In the genomic region with DNA sequence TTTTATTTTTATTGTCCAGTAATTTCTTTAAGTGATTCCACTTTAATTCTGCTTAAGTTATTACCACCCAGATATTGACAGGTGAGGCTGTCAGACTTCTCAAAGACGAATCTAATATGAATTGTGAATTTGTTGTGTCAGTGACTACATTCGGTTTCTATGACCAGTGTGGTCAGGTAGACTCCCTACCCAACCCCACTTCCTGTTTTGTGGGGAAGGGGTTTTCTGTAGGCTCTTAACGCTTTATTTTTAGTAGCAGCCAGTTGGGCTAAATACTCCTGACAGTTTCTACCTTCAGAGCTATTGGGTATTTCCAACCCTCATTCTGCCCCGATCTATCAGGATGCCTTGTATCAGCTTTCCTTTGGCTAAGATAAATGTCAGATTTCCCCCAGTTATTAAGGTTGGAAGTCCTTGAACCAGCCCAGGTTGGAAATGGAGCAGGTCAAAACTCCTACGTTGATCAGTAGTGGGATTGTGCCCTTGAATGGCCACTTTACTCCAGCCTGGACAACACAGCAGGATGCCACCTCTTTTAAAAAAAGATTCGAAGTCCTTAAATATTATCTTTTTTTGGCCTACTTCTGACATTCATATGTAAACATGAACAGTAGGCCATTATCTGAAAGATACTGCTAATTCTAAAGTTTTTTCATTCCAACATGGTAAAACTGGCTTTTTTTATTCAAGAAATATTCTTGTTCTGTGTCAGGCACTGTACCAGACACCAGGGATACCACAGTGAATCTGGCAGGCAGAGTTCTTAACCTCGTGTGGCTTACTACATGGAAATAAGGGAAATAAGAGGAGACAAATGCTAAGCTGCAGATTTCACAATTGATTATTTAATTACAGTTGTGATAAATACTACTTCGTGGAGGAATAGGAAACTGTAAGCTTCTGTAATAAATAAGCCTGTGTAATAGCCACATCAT, we compare ENCODE assay signal across 1 cellular context.
TF ChIP-seq lines count a peak whose summit lies in the region.

No MANE protein-coding gene starts in this region.

TF ChIP-seq in HepG2, 621 proteins besides CTCF, POLR2A, EP300 and RAD21 (continued from another document):
- TF ChIP-seq, protein P1, sequence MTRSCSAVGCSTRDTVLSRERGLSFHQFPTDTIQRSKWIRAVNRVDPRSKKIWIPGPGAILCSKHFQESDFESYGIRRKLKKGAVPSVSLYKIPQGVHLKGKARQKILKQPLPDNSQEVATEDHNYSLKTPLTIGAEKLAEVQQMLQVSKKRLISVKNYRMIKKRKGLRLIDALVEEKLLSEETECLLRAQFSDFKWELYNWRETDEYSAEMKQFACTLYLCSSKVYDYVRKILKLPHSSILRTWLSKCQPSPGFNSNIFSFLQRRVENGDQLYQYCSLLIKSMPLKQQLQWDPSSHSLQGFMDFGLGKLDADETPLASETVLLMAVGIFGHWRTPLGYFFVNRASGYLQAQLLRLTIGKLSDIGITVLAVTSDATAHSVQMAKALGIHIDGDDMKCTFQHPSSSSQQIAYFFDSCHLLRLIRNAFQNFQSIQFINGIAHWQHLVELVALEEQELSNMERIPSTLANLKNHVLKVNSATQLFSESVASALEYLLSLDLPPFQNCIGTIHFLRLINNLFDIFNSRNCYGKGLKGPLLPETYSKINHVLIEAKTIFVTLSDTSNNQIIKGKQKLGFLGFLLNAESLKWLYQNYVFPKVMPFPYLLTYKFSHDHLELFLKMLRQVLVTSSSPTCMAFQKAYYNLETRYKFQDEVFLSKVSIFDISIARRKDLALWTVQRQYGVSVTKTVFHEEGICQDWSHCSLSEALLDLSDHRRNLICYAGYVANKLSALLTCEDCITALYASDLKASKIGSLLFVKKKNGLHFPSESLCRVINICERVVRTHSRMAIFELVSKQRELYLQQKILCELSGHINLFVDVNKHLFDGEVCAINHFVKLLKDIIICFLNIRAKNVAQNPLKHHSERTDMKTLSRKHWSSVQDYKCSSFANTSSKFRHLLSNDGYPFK (CRISPR knock-in tag; IDR thresholded peaks at IDR 0.05; ENCODE audit: borderline replicate concordance), result no peak
- TF ChIP-seq ZNF768 (CRISPR knock-in tag; IDR thresholded peaks at IDR 0.05), result no peak
- no peak for TF ChIP-seq MZF1 (CRISPR knock-in tag; IDR thresholded peaks at IDR 0.05; ENCODE audit: borderline replicate concordance)
